In genomic region chr5:142508027-142508426, GRCh38 we compare ENCODE assay signal across 18 cellular contexts.
DNase-seq lines count a peak whose midpoint lies in the region; ATAC-seq and TF ChIP-seq lines count a peak whose summit lies in the region.
"Had no signal": no experiment of that assay in that cellular context is flagged by ENCODE, and none has a peak within 500 bp of the region (broad histone marks: within the 10 kb centered on the region; RNA-seq: fewer than 3 reads in every experiment).

No MANE protein-coding gene starts in this region.

- H3K27ac ChIP-seq in WERI-Rb-1 (peak overlapping the region; percentile 66), caudate nucleus (ENCODE audit: low read depth, low read length) (no peak overlapping the region)
- H3K27ac ChIP-seq: BLaER1 treated with 17β-estradiol and CSF1 and Interleukin-3, amounts not matched to agents 10 nM and 100 nM; ovary; transverse colon had no signal

- H3K27ac Mint-ChIP-seq in activated CD4-positive, alpha-beta T cell treated with anti-CD3 and anti-CD28 coated beads for 36 hours: peak overlapping the region; percentile 56
- H3K27ac Mint-ChIP-seq in activated CD4-positive, alpha-beta T cell treated with anti-CD3 and anti-CD28 coated beads, Interleukin-2, amount 10 ng/mL, durations not matched to agents 7 days and 5 days: no peak overlapping the region
- H3K27ac Mint-ChIP-seq in glutamatergic neuron (ENCODE audit: unreplicated experiment) (peak overlapping the region; percentile 79), progenitor cell of endocrine pancreas (peak overlapping the region; percentile 58)
- H3K27ac Mint-ChIP-seq: IgD-negative memory B cell had no signal

- H3K27me3 Mint-ChIP-seq in activated CD4-positive, alpha-beta T cell treated with anti-CD3 and anti-CD28 coated beads for 36 hours: no peaks in the 10 kb centered on the region
- H3K27me3 Mint-ChIP-seq in activated CD4-positive, alpha-beta T cell treated with anti-CD3 and anti-CD28 coated beads, Interleukin-2, amount 10 ng/mL, durations not matched to agents 7 days and 5 days: no peaks in the 10 kb centered on the region
- H3K27me3 Mint-ChIP-seq in glutamatergic neuron (ENCODE audit: unreplicated experiment): peaks cover 5% of the 10 kb centered on the region
- no peaks in the 10 kb centered on the region for H3K27me3 Mint-ChIP-seq in progenitor cell of endocrine pancreas

- H3K9me3 ChIP-seq in WERI-Rb-1 (ENCODE audit: severe bottlenecking) (no peaks in the 10 kb centered on the region), BE2C (no peaks in the 10 kb centered on the region)
- H3K9me3 ChIP-seq: BLaER1 treated with 17β-estradiol and CSF1 and Interleukin-3, amounts not matched to agents 10 nM and 100 nM; ovary; transverse colon had no signal

- intact Hi-C loops in activated CD4-positive, alpha-beta T cell treated with anti-CD3 and anti-CD28 coated beads for 36 hours (cut with DNase I, micrococcal nuclease): loop anchor here in 1 of 2 experiments (5.0 kb wide), 1 partner anchor 36 kb away; no protein-coding TSS in a partner anchor

- H3K36me3 ChIP-seq in WERI-Rb-1 (no peaks in the 10 kb centered on the region), BE2C (no peaks in the 10 kb centered on the region)
- H3K36me3 ChIP-seq: BLaER1 treated with 17β-estradiol and CSF1 and Interleukin-3, amounts not matched to agents 10 nM and 100 nM; ovary; transverse colon had no signal

- no peak for DNase-seq in activated CD4-positive, alpha-beta T cell treated with anti-CD3 and anti-CD28 coated beads for 36 hours
- DNase-seq in activated CD4-positive, alpha-beta T cell treated with anti-CD3 and anti-CD28 coated beads, Interleukin-2, amount 10 ng/mL, durations not matched to agents 7 days and 5 days: no peak
- DNase-seq in WERI-Rb-1 (peak; percentile 30), glutamatergic neuron (no peak), progenitor cell of endocrine pancreas (ENCODE audit: low spot score, unreplicated experiment) (no peak), BE2C (no peak), caudate nucleus (lab: John Stamatoyannopoulos, UW) (no peak), NCI-H2227 treated with DMSO at 0.1 percent for 48 hours (lab: John Stamatoyannopoulos, UW) (no peak)
- DNase-seq: 8988T, cerebellar nuclear complex, DMS79, islet precursor cell, NCI-H187 treated with DMSO at 0.1 percent for 48 hours, ovary, T1000, transverse colon had no signal

- POLR2A ChIA-PET in activated CD4-positive, alpha-beta T cell treated with anti-CD3 and anti-CD28 coated beads for 36 hours (lab: Charles Lee): no interaction called here
- POLR2A ChIA-PET in activated CD4-positive, alpha-beta T cell treated with anti-CD3 and anti-CD28 coated beads, Interleukin-2, amount 10 ng/mL, durations not matched to agents 7 days and 5 days (lab: Charles Lee): no interaction called here

- CTCF ChIA-PET in activated CD4-positive, alpha-beta T cell treated with anti-CD3 and anti-CD28 coated beads for 36 hours (lab: Charles Lee): interaction anchor here (1.1 to 1.7 kb wide), 2 partner anchors 10 to 38 kb away, joined by 3 to 6 read pairs; no protein-coding TSS in a partner anchor
- CTCF ChIA-PET in activated CD4-positive, alpha-beta T cell treated with anti-CD3 and anti-CD28 coated beads, Interleukin-2, amount 10 ng/mL, durations not matched to agents 7 days and 5 days (lab: Charles Lee): interaction anchor here (1.1 kb wide), 1 partner anchor 36 kb away, joined by 3 read pairs; no protein-coding TSS in a partner anchor

- no peaks in the 10 kb centered on the region for H3K9me3 Mint-ChIP-seq in activated CD4-positive, alpha-beta T cell treated with anti-CD3 and anti-CD28 coated beads for 36 hours (ENCODE audit: low read depth)
- H3K9me3 Mint-ChIP-seq in activated CD4-positive, alpha-beta T cell treated with anti-CD3 and anti-CD28 coated beads, Interleukin-2, amount 10 ng/mL, durations not matched to agents 7 days and 5 days: peaks cover 2% of the 10 kb centered on the region
- peaks cover 2% of the 10 kb centered on the region for H3K9me3 Mint-ChIP-seq in glutamatergic neuron (ENCODE audit: unreplicated experiment)
- no peaks in the 10 kb centered on the region for H3K9me3 Mint-ChIP-seq in progenitor cell of endocrine pancreas (ENCODE audit: low read depth)

- H3K27me3 ChIP-seq in WERI-Rb-1 (ENCODE audit: insufficient read depth, low read depth, severe bottlenecking): no peaks in the 10 kb centered on the region
- no peaks in the 10 kb centered on the region for H3K27me3 ChIP-seq in BE2C
- H3K27me3 ChIP-seq: BLaER1 treated with 17β-estradiol and CSF1 and Interleukin-3, amounts not matched to agents 10 nM and 100 nM; ovary; transverse colon had no signal

- H3K4me1 ChIP-seq in BE2C: peaks cover 11% of the 10 kb centered on the region

- ATAC-seq in activated CD4-positive, alpha-beta T cell treated with anti-CD3 and anti-CD28 coated beads for 36 hours: no peak

- H3K4me1 Mint-ChIP-seq in activated CD4-positive, alpha-beta T cell treated with anti-CD3 and anti-CD28 coated beads for 36 hours: peaks cover 56% of the 10 kb centered on the region
- peaks cover 18% of the 10 kb centered on the region for H3K4me1 Mint-ChIP-seq in activated CD4-positive, alpha-beta T cell treated with anti-CD3 and anti-CD28 coated beads, Interleukin-2, amount 10 ng/mL, durations not matched to agents 7 days and 5 days
- H3K4me1 Mint-ChIP-seq in glutamatergic neuron (ENCODE audit: low read depth, unreplicated experiment): peaks cover 28% of the 10 kb centered on the region
- H3K4me1 Mint-ChIP-seq in progenitor cell of endocrine pancreas (ENCODE audit: low read depth): peaks cover 28% of the 10 kb centered on the region
- H3K4me1 Mint-ChIP-seq: IgD-negative memory B cell had no signal

- TF ChIP-seq CTCF in WERI-Rb-1 (IDR thresholded peaks at IDR 0.05; ENCODE audit: low read depth, low read length): no peak
- no peak for TF ChIP-seq CTCF in glutamatergic neuron (IDR thresholded peaks at IDR 0.05; ENCODE audit: partially characterized antibody, unreplicated experiment)
- TF ChIP-seq CTCF in progenitor cell of endocrine pancreas (IDR thresholded peaks at IDR 0.05; ENCODE audit: unreplicated experiment): no peak
- no peak for TF ChIP-seq CTCF in BE2C (IDR thresholded peaks at IDR 0.05; ENCODE audit: low read depth, low read length)

- H3K4me3 ChIP-seq in WERI-Rb-1 (ENCODE audit: low read depth, low read length): peak overlapping the region; percentile 10; the same call in 1 of the 2 replicates
- H3K4me3 ChIP-seq in BE2C (ENCODE audit: low read depth, low read length): no peak overlapping the region
- H3K4me3 ChIP-seq: BLaER1 treated with 17β-estradiol and CSF1 and Interleukin-3, amounts not matched to agents 10 nM and 100 nM; ovary; transverse colon had no signal

- H3K4me3 Mint-ChIP-seq in activated CD4-positive, alpha-beta T cell treated with anti-CD3 and anti-CD28 coated beads for 36 hours: no peak overlapping the region
- no peak overlapping the region for H3K4me3 Mint-ChIP-seq in activated CD4-positive, alpha-beta T cell treated with anti-CD3 and anti-CD28 coated beads, Interleukin-2, amount 10 ng/mL, durations not matched to agents 7 days and 5 days
- H3K4me3 Mint-ChIP-seq in glutamatergic neuron (ENCODE audit: unreplicated experiment) (peak overlapping the region; percentile 27), progenitor cell of endocrine pancreas (ENCODE audit: low read depth) (peak overlapping the region; percentile 25)
- H3K4me3 Mint-ChIP-seq: IgD-negative memory B cell had no signal

- no peaks in the 10 kb centered on the region for H3K36me3 Mint-ChIP-seq in activated CD4-positive, alpha-beta T cell treated with anti-CD3 and anti-CD28 coated beads for 36 hours (ENCODE audit: low read depth)
- no peaks in the 10 kb centered on the region for H3K36me3 Mint-ChIP-seq in activated CD4-positive, alpha-beta T cell treated with anti-CD3 and anti-CD28 coated beads, Interleukin-2, amount 10 ng/mL, durations not matched to agents 7 days and 5 days (ENCODE audit: low read depth)
- peaks cover 4% of the 10 kb centered on the region for H3K36me3 Mint-ChIP-seq in glutamatergic neuron (ENCODE audit: unreplicated experiment)
- H3K36me3 Mint-ChIP-seq in progenitor cell of endocrine pancreas (ENCODE audit: insufficient read depth): no peaks in the 10 kb centered on the region

Comparison
In these comparisons a context has a peak if more than half of its experiments do, and no peak if none do; other contexts are left out.
1. H3K4me3 Mint-ChIP-seq: peak in glutamatergic neuron (single experiment) and progenitor cell of endocrine pancreas (single experiment); none in activated CD4-positive, alpha-beta T cell treated with anti-CD3 and anti-CD28 coated beads for 36 hours (single experiment) and activated CD4-positive, alpha-beta T cell treated with anti-CD3 and anti-CD28 coated beads, Interleukin-2, amount 10 ng/mL, durations not matched to agents 7 days and 5 days (single experiment).